In genomic region chr4:145825255-145825654, GRCh38 we compare ENCODE assay signal across 23 cellular contexts.
"Had no signal": no experiment of that assay in that cellular context is flagged by ENCODE, and none has a peak within 500 bp of the region (broad histone marks: within the 10 kb centered on the region; RNA-seq: fewer than 3 reads in every experiment).

No MANE protein-coding gene starts in this region.

- H3K36me3 ChIP-seq: adrenal gland, prostate gland, transverse colon, vagina had no signal

- H3K4me3 ChIP-seq: adrenal gland, ascending aorta, dorsolateral prefrontal cortex, esophagus muscularis mucosa, left lung, lung, prostate gland, transverse colon, vagina had no signal

- H3K27ac Mint-ChIP-seq: activated CD8-positive, alpha-beta T cell treated with anti-CD3 and anti-CD28 coated beads, Interleukin-2, amount 10 ng/mL, durations not matched to agents 7 days and 5 days; activated T-helper 1 cell treated with anti-CD3 and anti-CD28 coated beads, Interleukin-12 subunit alpha, Interleukin-12 subunit beta, Interleukin-2, Interleukin-4 antibody, amounts not matched to agents 30 ng/mL and 10 ng/mL and 1 ng/mL, durations not matched to agents 14 hours and 24 hours and 36 hours; effector memory CD8-positive, alpha-beta T cell; naive thymus-derived CD4-positive, alpha-beta T cell had no signal

- H3K27me3 ChIP-seq: adrenal gland, ascending aorta, dorsolateral prefrontal cortex, esophagus muscularis mucosa, left lung, transverse colon, vagina had no signal

- ATAC-seq: activated CD4-positive, CD25-positive, alpha-beta regulatory T cell treated with anti-CD3 and anti-CD28 coated beads, Interleukin-2, amount 50 U/mL, for 24 hours; activated CD8-positive, alpha-beta T cell treated with anti-CD3 and anti-CD28 coated beads, Interleukin-2, amount 10 ng/mL, durations not matched to agents 7 days and 5 days; effector memory CD8-positive, alpha-beta T cell; left lung; naive thymus-derived CD4-positive, alpha-beta T cell had no signal

- H3K9me3 ChIP-seq: adrenal gland, ascending aorta, esophagus muscularis mucosa, left lung, prostate gland, transverse colon, vagina had no signal

- H3K4me3 Mint-ChIP-seq: activated CD8-positive, alpha-beta T cell treated with anti-CD3 and anti-CD28 coated beads, Interleukin-2, amount 10 ng/mL, durations not matched to agents 7 days and 5 days; activated naive CD8-positive, alpha-beta T cell; activated T-helper 1 cell treated with anti-CD3 and anti-CD28 coated beads, Interleukin-12 subunit alpha, Interleukin-12 subunit beta, Interleukin-2, Interleukin-4 antibody, amounts not matched to agents 30 ng/mL and 10 ng/mL and 1 ng/mL, durations not matched to agents 14 hours and 24 hours and 36 hours; effector memory CD8-positive, alpha-beta T cell; naive thymus-derived CD4-positive, alpha-beta T cell had no signal

- H3K27ac ChIP-seq: adrenal gland, ascending aorta, dorsolateral prefrontal cortex, esophagus muscularis mucosa, left lung, prostate gland, transverse colon, vagina had no signal

- DNase-seq: activated CD4-positive, alpha-beta T cell treated with anti-CD3 and anti-CD28 coated beads, Interleukin-2, amount 50 U/mL, for 1 hour; activated CD8-positive, alpha-beta T cell treated with anti-CD3 and anti-CD28 coated beads, Interleukin-2, amount 10 ng/mL, durations not matched to agents 7 days and 5 days; activated gamma-delta T cell treated with Interleukin-2 at 50 U/mL for 16 hours; adrenal gland; central memory CD4-positive, alpha-beta T cell; dorsolateral prefrontal cortex; effector memory CD8-positive, alpha-beta T cell; hippocampal formation; kidney glomerular epithelial cell; left lung; naive thymus-derived CD4-positive, alpha-beta T cell; stimulated activated CD4-positive, alpha-beta T cell treated with anti-CD3 and anti-CD28 coated beads, Interleukin-4, amount 100 ng/mL, for 4 hours; transverse colon had no signal

- FAIRE-seq: colon, frontal cortex had no signal

- H3K4me1 ChIP-seq: prostate gland, vagina had no signal

- H3K27me3 Mint-ChIP-seq: activated naive CD8-positive, alpha-beta T cell; effector memory CD8-positive, alpha-beta T cell; naive thymus-derived CD4-positive, alpha-beta T cell had no signal

- H3K9me3 Mint-ChIP-seq: activated T-helper 1 cell treated with anti-CD3 and anti-CD28 coated beads, Interleukin-12 subunit alpha, Interleukin-12 subunit beta, Interleukin-2, Interleukin-4 antibody, amounts not matched to agents 30 ng/mL and 10 ng/mL and 1 ng/mL, durations not matched to agents 14 hours and 24 hours and 36 hours; effector memory CD8-positive, alpha-beta T cell had no signal
